In the genomic region with DNA sequence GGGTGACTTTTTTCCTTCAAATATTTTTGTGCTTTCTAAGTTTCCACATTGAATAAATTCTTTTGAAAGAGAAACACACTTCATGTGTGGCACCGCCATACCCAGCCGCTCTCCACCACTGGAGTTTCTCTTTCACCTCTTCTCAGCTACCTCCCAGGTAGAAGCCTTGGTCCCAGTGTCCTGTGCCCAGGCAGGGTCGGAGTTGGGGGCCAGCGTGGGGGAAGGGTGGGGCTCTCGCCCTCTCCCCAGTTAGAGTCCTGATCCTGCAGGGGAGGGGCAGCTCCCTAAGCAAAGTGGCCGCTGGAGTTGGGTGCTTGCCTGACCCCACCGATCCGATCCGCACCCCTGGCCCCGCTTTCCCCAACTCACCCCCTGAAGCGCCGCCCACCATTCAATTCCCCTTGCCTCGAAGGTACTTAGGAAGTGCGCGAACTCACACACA, we compare ENCODE assay signal across 8 cellular contexts. TPM values are rescaled to one million over a fixed set of nuclear protein-coding genes. Genes with fewer than 3 reads are reported as not detected.
A peak's percentile ranks its signal among the peaks of the same experiment; 100 is the strongest.
DNase-seq lines count a peak whose midpoint lies in the region; ATAC-seq and TF ChIP-seq lines count a peak whose summit lies in the region.

No MANE protein-coding gene starts in this region.

- H3K9me3 Mint-ChIP-seq in naive B cell: no peaks in the 10 kb centered on the region

- ATAC-seq in naive B cell (ENCODE audit: low read depth in 2 of 2): peak in 1 of 2 donors; percentile 4
- ATAC-seq in GM21528 (IDR thresholded peaks at IDR 0.05; ENCODE audit: low FRiP score, unreplicated experiment): no peak

- no peaks in the 10 kb centered on the region for H3K27me3 Mint-ChIP-seq in naive B cell

- POLR2A ChIA-PET in AG04449 (lab: Yijun Ruan, JAX): no interaction called here

- peak overlapping the region; percentile 57; the same call in 1 of the 2 replicates for H3K4me3 ChIP-seq in AG04449 (ENCODE audit: low read depth, low read length)
- H3K4me3 ChIP-seq in Jurkat, Clone E6-1 (ENCODE audit: low read length): peak overlapping the region; percentile 52

- TF ChIP-seq CTCF in AG04449 (IDR thresholded peaks at IDR 0.05; ENCODE audit: insufficient read depth, low read length, missing control alignments): no peak

- CTCF ChIA-PET in AG04449 (lab: Yijun Ruan, JAX): interaction anchor here (1.2 kb wide), 1 partner anchor 10 kb away, joined by 3 read pairs; no protein-coding TSS in a partner anchor

- H3K27ac Mint-ChIP-seq in naive B cell: peak overlapping the region; percentile 92 to 97 (median 95)

- peak overlapping the region; percentile 79 to 97 (median 92) for H3K4me3 Mint-ChIP-seq in naive B cell

- peak overlapping the region; percentile 95 for H3K27ac ChIP-seq in cingulate gyrus (ENCODE audit: low read depth, low read length)

- DNase-seq in AG04449 (ENCODE audit: low read depth, low spot score) (no peak), naive B cell (peak; percentile 36), DMS153 (lab: John Stamatoyannopoulos, UW) (no peak), OCI-M1 (lab: John Stamatoyannopoulos, UW) (no peak), NCI-H345 treated with DMSO at 0.1 percent for 48 hours (lab: John Stamatoyannopoulos, UW; ENCODE audit: unreplicated experiment) (no peak)
- DNase-seq in Jurkat, Clone E6-1 (ENCODE audit: low read depth, low spot score): no peak

- no peaks in the 10 kb centered on the region for H3K36me3 Mint-ChIP-seq in naive B cell

- peaks cover 41 to 50% (median 42%) of the 10 kb centered on the region in 3 donors for H3K4me1 Mint-ChIP-seq in naive B cell

RNA-seq across cellular contexts. Expression of gene CLMN, which starts 0.8 kb away (rescaled TPM):
- 8.7 TPM for polyA plus RNA-seq in Jurkat, Clone E6-1 (2012; ENCODE audit: insufficient read depth, insufficient read length)
- polyA plus RNA-seq in naive B cell (ENCODE audit: low read depth in 6 of 6): 10 to 100 TPM in 5 of 6 donors, 1 to 10 TPM in 1; 4.9 to 23.8 (median 12.7) TPM
